Comparison of ENCODE assay signal across 16 cellular contexts in genomic region chr18:13580351-13580750, GRCh38.
DNase-seq lines count a peak whose midpoint lies in the region; ATAC-seq and TF ChIP-seq lines count a peak whose summit lies in the region.
"Had no signal": no experiment of that assay in that cellular context is flagged by ENCODE, and none has a peak within 500 bp of the region (broad histone marks: within the 10 kb centered on the region; RNA-seq: fewer than 3 reads in every experiment).

No MANE protein-coding gene starts in this region.

- TF ChIP-seq CTCF in heart left ventricle (IDR thresholded peaks at IDR 0.05) (peak in 1 of 12 donors; percentile 11), activated B cell treated with CpG ODN at 0.5 μM for 24 hours (IDR thresholded peaks at IDR 0.05) (no peak)

- POLR2A ChIA-PET in activated B cell treated with CpG ODN at 0.5 μM for 24 hours (lab: Charles Lee): interaction anchor here (6.2 to 18.7 kb wide), 3 partner anchors 13 to 33 kb away, joined by 147 to 1007 read pairs (median 232); no protein-coding TSS in a partner anchor

- WGBS in heart left ventricle, 4 donors: 44 to 76% (median 58%) methylated on average over 7 of the region's 7 CpGs

- no peaks in the 10 kb centered on the region for H3K27me3 Mint-ChIP-seq in activated B cell treated with CpG ODN at 0.5 μM for 24 hours

- no peaks in the 10 kb centered on the region for H3K9me3 Mint-ChIP-seq in activated B cell treated with CpG ODN at 0.5 μM for 24 hours

- no peak for DNase-seq in left ventricle myocardium superior
- DNase-seq in heart left ventricle: no peak
- no peak for DNase-seq in activated B cell treated with CpG ODN at 0.5 μM for 24 hours
- DNase-seq in globus pallidus (ENCODE audit: low spot score): peak; percentile 72
- DNase-seq in superior temporal gyrus (ENCODE audit: extremely low spot score): peak; percentile 60
- DNase-seq in kidney glomerular epithelial cell (lab: John Stamatoyannopoulos, UW): no peak
- no peak for DNase-seq in HUDEP-2 (lab: John Stamatoyannopoulos, UW; ENCODE audit: unreplicated experiment in 76 of 76)
- DNase-seq in DMS153 (lab: John Stamatoyannopoulos, UW): no peak
- DNase-seq: COR-L47, erythroblast, gastrocnemius medialis, NCI-H187, NCI-H2227 treated with DMSO at 0.1 percent for 48 hours, NCI-H774, SJCRH30 had no signal

- CTCF ChIA-PET in activated B cell treated with CpG ODN at 0.5 μM for 24 hours (lab: Charles Lee): interaction anchor here (1.2 kb wide), 1 partner anchor 22 kb away, joined by 3 read pairs; no protein-coding TSS in a partner anchor

- no peak overlapping the region for H3K4me3 ChIP-seq in heart left ventricle
- H3K4me3 ChIP-seq: gastrocnemius medialis, SJCRH30, tibial nerve had no signal

- no peaks in the 10 kb centered on the region for H3K36me3 Mint-ChIP-seq in activated B cell treated with CpG ODN at 0.5 μM for 24 hours (ENCODE audit: low read depth)

- H3K27me3 ChIP-seq in heart left ventricle: no peaks in the 10 kb centered on the region
- H3K27me3 ChIP-seq: gastrocnemius medialis, SJCRH30, tibial nerve had no signal

- H3K4me1 Mint-ChIP-seq in activated B cell treated with CpG ODN at 0.5 μM for 24 hours: peaks cover 71% of the 10 kb centered on the region

- peak overlapping the region; percentile 81 for H3K27ac Mint-ChIP-seq in activated B cell treated with CpG ODN at 0.5 μM for 24 hours

- no peaks in the 10 kb centered on the region for H3K9me3 ChIP-seq in heart left ventricle
- H3K9me3 ChIP-seq: gastrocnemius medialis, SJCRH30, tibial nerve had no signal

- no peaks in the 10 kb centered on the region for H3K36me3 ChIP-seq in heart left ventricle
- H3K36me3 ChIP-seq: gastrocnemius medialis, SJCRH30, tibial nerve had no signal

- H3K4me1 ChIP-seq in heart left ventricle: peaks cover 0 to 64% (median 26%) of the 10 kb centered on the region in 12 donors
- H3K4me1 ChIP-seq: SJCRH30 had no signal

- intact Hi-C loops in left ventricle myocardium superior (cut with micrococcal nuclease) (no loop called here), heart left ventricle (cut with DNase I) (loop anchor here in 1 of 10 donors (10.0 kb wide), 1 partner anchor 134 kb away; no protein-coding TSS in a partner anchor), activated B cell treated with CpG ODN at 0.5 μM for 24 hours (cut with micrococcal nuclease) (no loop called here)

- H3K27ac ChIP-seq in heart left ventricle: peak overlapping the region in 1 of 12 donors; percentile 56
- H3K27ac ChIP-seq: gastrocnemius medialis, SJCRH30, tibial nerve had no signal

- no peak for TF ChIP-seq POLR2A in heart left ventricle (IDR thresholded peaks at IDR 0.05)

- ATAC-seq in left ventricle myocardium superior (peak; percentile 24), heart left ventricle (no peak), activated B cell treated with CpG ODN at 0.5 μM for 24 hours (ENCODE audit: low read depth) (no peak)
- ATAC-seq: gastrocnemius medialis had no signal

- no peak overlapping the region for H3K4me3 Mint-ChIP-seq in activated B cell treated with CpG ODN at 0.5 μM for 24 hours

Comparison
In these comparisons a context has a peak if more than half of its experiments do, and no peak if none do; other contexts are left out.
1. DNase-seq: peak in globus pallidus (single experiment) and superior temporal gyrus (single experiment); none in left ventricle myocardium superior (single experiment), heart left ventricle (0 of 5), activated B cell treated with CpG ODN at 0.5 μM for 24 hours (single experiment), kidney glomerular epithelial cell (single experiment), HUDEP-2 (0 of 76) and DMS153 (single experiment).